In the genomic region with DNA sequence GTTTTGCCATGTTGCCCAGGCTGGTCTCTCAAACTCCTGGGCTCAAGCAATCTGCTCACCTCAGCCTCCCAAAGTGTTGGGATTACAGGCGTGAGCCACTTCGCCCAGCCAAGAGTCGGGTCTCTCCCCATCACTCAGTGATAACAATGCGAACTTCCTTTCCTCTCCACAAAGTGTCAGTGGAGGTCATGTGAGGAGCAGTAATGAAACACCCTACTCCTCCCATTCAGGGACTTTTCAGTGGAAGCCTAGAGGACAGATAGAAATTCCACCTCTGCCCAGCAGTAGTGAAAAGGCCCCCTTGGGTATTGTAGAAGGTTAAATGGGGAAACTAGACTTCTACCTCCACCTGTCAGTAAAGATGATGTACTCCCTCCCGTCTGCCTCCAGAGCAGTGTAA, we compare ENCODE assay signal across 23 cellular contexts.
"Had no signal": no experiment of that assay in that cellular context is flagged by ENCODE, and none has a peak within 500 bp of the region (broad histone marks: within the 10 kb centered on the region; RNA-seq: fewer than 3 reads in every experiment).

No MANE protein-coding gene starts in this region.

- DNase-seq: activated CD4-positive, alpha-beta T cell treated with anti-CD3 and anti-CD28 coated beads for 36 hours; activated CD4-positive, alpha-beta T cell treated with anti-CD3 and anti-CD28 coated beads, Interleukin-2, amount 50 U/mL, for 48 hours; activated CD4-positive, CD25-positive, alpha-beta regulatory T cell; activated CD8-positive, alpha-beta memory T cell treated with anti-CD3 and anti-CD28 coated beads, Interleukin-2, amount 50 U/mL, for 4 hours; activated gamma-delta T cell; activated naive CD4-positive, alpha-beta T cell treated with anti-CD3 and anti-CD28 coated beads, Interleukin-2, amount 10 ng/mL, durations not matched to agents 7 days and 5 days; activated T-cell treated with anti-CD3 and anti-CD28 coated beads, Interleukin-2, amount 50 U/mL, for 1 hour; amniotic stem cell; brain microvascular endothelial cell; effector memory CD8-positive, alpha-beta T cell; head of caudate nucleus; hippocampal formation; left lung; lower lobe of right lung; mesenchymal stem cell; natural killer cell; right cardiac atrium; spleen; stimulated activated naive CD8-positive, alpha-beta T cell treated with anti-CD3 and anti-CD28 coated beads, Interleukin-15, Interleukin-2, amounts not matched to agents 100 U/mL and 50 U/mL, for 24 hours; SW 1271; T-helper 9 cell; testis; transverse colon had no signal

- ATAC-seq: activated CD4-positive, alpha-beta T cell treated with anti-CD3 and anti-CD28 coated beads for 36 hours; effector memory CD8-positive, alpha-beta T cell; left lung; lower lobe of right lung; natural killer cell; right cardiac atrium; stimulated activated naive CD8-positive, alpha-beta T cell treated with anti-CD3 and anti-CD28 coated beads, Interleukin-15, Interleukin-2, amounts not matched to agents 100 U/mL and 50 U/mL, for 24 hours had no signal
